ENCODE assay signal across 8 cellular contexts in genomic region chr7:157851501-157852067, GRCh38.
DNase-seq lines count a peak whose midpoint lies in the region; FAIRE-seq and TF ChIP-seq lines count a peak whose summit lies in the region.

No MANE protein-coding gene starts in this region.

- TF ChIP-seq POLR2A in H1 (IDR thresholded peaks at IDR 0.05; ENCODE audit: control extremely low read depth in 1 of 2, low read depth in 2 of 2, low read length in 2 of 2) (peak in 1 of 2 experiments; percentile 42; a peak in 1 of 3 replicates), transverse colon (IDR thresholded peaks at IDR 0.05) (no peak), GM12891 (IDR thresholded peaks at IDR 0.05; ENCODE audit: low read depth, low read length) (no peak)

- TF ChIP-seq EP300 in H1 (IDR thresholded peaks at IDR 0.05; ENCODE audit: borderline replicate concordance in 1 of 2, low read depth in 2 of 2, low read length in 2 of 2), result no peak
- TF ChIP-seq EP300 in transverse colon (IDR thresholded peaks at IDR 0.05; ENCODE audit: low read depth), result no peak

- H2BK5ac ChIP-seq in H1 (ENCODE audit: low read depth, low read length), result peak overlapping the region; percentile 46; the same call in 1 of the 2 replicates

- peak; percentile 34 to 73 for DNase-seq in NCI-H187 (lab: John Stamatoyannopoulos, UW)
- peak; percentile 61 to 73 for DNase-seq in activated CD4-positive, alpha-beta T cell treated with anti-CD3 and anti-CD28 coated beads for 4 hours
- DNase-seq in H1 (ENCODE audit: low read depth in 1 of 2, low spot score in 2 of 2), result peak in 1 of 2 experiments; percentile 63
- peak; percentile 88 for DNase-seq in posterior vena cava (ENCODE audit: low spot score)
- DNase-seq in transverse colon, result peak; percentile 49
- DNase-seq in GM12891 (ENCODE audit: insufficient read length, low spot score), result no peak
- no peak for DNase-seq in GM13977 (ENCODE audit: low spot score)
- no peak for DNase-seq in NCI-H82 treated with DMSO at 0.1 percent for 48 hours (lab: John Stamatoyannopoulos, UW; ENCODE audit: unreplicated experiment)

- 0 out of 2 replicates have a peak overlapping the region, but pooled peaks have one; percentile 25 for H2BK15ac ChIP-seq in H1 (ENCODE audit: low read length)

- H2BK20ac ChIP-seq in H1 (ENCODE audit: low read length), result no peak overlapping the region

- no peak overlapping the region for H2AK5ac ChIP-seq in H1 (ENCODE audit: low read depth, low read length)

- peak overlapping the region in 2 of 4 experiments; percentile 29 to 39; a peak in 2 of 7 replicates for H3K9ac ChIP-seq in H1 (replicated peaks in 1 of 4; ENCODE audit: extremely low read depth in 1 of 4, low read depth in 3 of 4, low read length in 3 of 4)

- H2BK12ac ChIP-seq in H1 (ENCODE audit: low read depth, low read length), result 0 out of 2 replicates have a peak overlapping the region, but pooled peaks have one; percentile 43

- no peak overlapping the region for H3K4me3 ChIP-seq in H1 (ENCODE audit: extremely low read depth in 1 of 4, insufficient read depth in 2 of 4, low read depth in 3 of 4, low read length in 4 of 4)
- peak overlapping the region in 2 of 4 donors; percentile 7 to 20 for H3K4me3 ChIP-seq in transverse colon

- H2BK120ac ChIP-seq in H1 (replicated peaks; ENCODE audit: low read depth, low read length), result no peak overlapping the region

- H3K27ac ChIP-seq in H1 (ENCODE audit: low read depth, low read length) (0 out of 2 replicates have a peak overlapping the region, but pooled peaks have one; percentile 4), transverse colon (peak overlapping the region in 1 of 4 donors; percentile 43)

- H3K18ac ChIP-seq in H1 (ENCODE audit: extremely low read depth, low read length), result peak overlapping the region; percentile 68; the same call in 1 of the 2 replicates

- peaks cover 3 to 8% (median 5%) of the 10 kb centered on the region in 4 experiments for H3K4me1 ChIP-seq in H1 (replicated peaks in 1 of 4; ENCODE audit: control insufficient read depth in 3 of 4, insufficient read depth in 4 of 4, low read length in 3 of 4)
- H3K4me1 ChIP-seq in transverse colon, result peaks cover 0 to 8% (median 4%) of the 10 kb centered on the region in 4 donors

- H3K27me3 ChIP-seq in H1 (replicated peaks in 1 of 4; ENCODE audit: control insufficient read depth in 3 of 4, extremely low read depth in 1 of 4, insufficient read depth in 3 of 4, low read length in 3 of 4) (no peaks in the 10 kb centered on the region), transverse colon (no peaks in the 10 kb centered on the region)

- H4K8ac ChIP-seq in H1 (ENCODE audit: extremely low read depth, insufficient read depth, low read length), result no peak overlapping the region

- no peak for TF ChIP-seq RAD21 in H1 (IDR thresholded peaks at IDR 0.05 in 1 of 2, conservative IDR thresholded peaks at IDR 0.05 in 1 of 2; ENCODE audit: low read depth in 2 of 2, low read length in 2 of 2)

- peak overlapping the region; percentile 94 for H2AFZ ChIP-seq in H1 (ENCODE audit: low read length)

- TF ChIP-seq CTCF in H1 (IDR thresholded peaks at IDR 0.05; ENCODE audit: control extremely low read depth in 1 of 3, insufficient read depth in 1 of 3, low read depth in 1 of 3, low read length in 3 of 3) (no peak), transverse colon (IDR thresholded peaks at IDR 0.05) (no peak), GM13977 (IDR thresholded peaks at IDR 0.05; ENCODE audit: extremely low read depth, insufficient read depth, missing control alignments) (no peak)

- in situ Hi-C loops in transverse colon (cut with MboI; ENCODE audit: low pct_ligation_motif_present in 1 of 4, low pct_unique_long_range_greater_than_20kb in 1 of 4, low sequenced_read_pairs in 3 of 4), result loop anchor here in 1 of 4 donors (25.0 kb wide), 1 partner anchor 414 kb away; no protein-coding TSS in a partner anchor
- in situ Hi-C loops in GM13977 (cut with MboI; ENCODE audit: low pct_unique_long_range_greater_than_20kb, low sequenced_read_pairs, unreplicated experiment), result no loop called here

- FAIRE-seq in H1 (lab: Jason Lieb, UNC) (no peak), GM12891 (lab: Jason Lieb, UNC) (no peak)

- H3K36me3 ChIP-seq in H1 (ENCODE audit: control insufficient read depth in 2 of 4, insufficient read depth in 4 of 4, low read length in 3 of 4), result no peaks in the 10 kb centered on the region
- H3K36me3 ChIP-seq in transverse colon, result no peaks in the 10 kb centered on the region

- H3K4ac ChIP-seq in H1 (replicated peaks; ENCODE audit: insufficient read length, low read depth, low read length), result no peak overlapping the region

- H4K20me1 ChIP-seq in H1 (replicated peaks in 1 of 2; ENCODE audit: control insufficient read depth in 1 of 2, insufficient read depth in 2 of 2, low read length in 2 of 2), result no peaks in the 10 kb centered on the region

- peak overlapping the region; percentile 20 for H3K14ac ChIP-seq in H1 (ENCODE audit: insufficient read length)

- POLR2A ChIA-PET in H1 (lab: Charles Lee; ENCODE audit: partially characterized antibody), result interaction anchor here (0.9 kb wide), 1 partner anchor 9 kb away, joined by 3 read pairs; no protein-coding TSS in a partner anchor

- no peaks in the 10 kb centered on the region for H3K79me2 ChIP-seq in H1 (ENCODE audit: control insufficient read depth in 1 of 2, insufficient read depth in 2 of 2, low read length in 2 of 2)

- H3K4me2 ChIP-seq in H1 (ENCODE audit: insufficient read depth in 1 of 2, low read depth in 2 of 2, low read length in 2 of 2), result peak overlapping the region; percentile 38 to 46; a peak in 2 of 4 replicates

- H4K5ac ChIP-seq in H1 (ENCODE audit: insufficient read length, low read depth, low read length), result peak overlapping the region; percentile 41

- H3K9me3 ChIP-seq in H1 (ENCODE audit: insufficient read depth in 2 of 2, low read depth in 1 of 2, low read length in 1 of 2), result no peaks in the 10 kb centered on the region
- H3K9me3 ChIP-seq in transverse colon, result no peaks in the 10 kb centered on the region

- WGBS in H1 (ENCODE audit: extremely low coverage in 1 of 2, insufficient coverage in 1 of 2, insufficient read length in 1 of 2, insufficient replicate concordance in 2 of 2, low coverage in 1 of 2, low lambda C conversion rate in 2 of 2, missing lambda C conversion rate in 1 of 2), 2 experiments, result 38% methylated on average over 20 of the region's 20 CpGs; no CpG with 5 or more reads in 1 of the 2 experiments
- 2 to 29% methylated on average over 6 to 20 of the region's 20 CpGs for WGBS in transverse colon (ENCODE audit: low coverage in 1 of 2), 2 donors

- no peaks in the 10 kb centered on the region for H3K79me1 ChIP-seq in H1 (ENCODE audit: low read depth, low read length)

- H3K56ac ChIP-seq in H1 (replicated peaks; ENCODE audit: insufficient read length, low read depth, low read length), result no peak overlapping the region

- no peaks in the 10 kb centered on the region for H3K23me2 ChIP-seq in H1 (ENCODE audit: low read depth, low read length)

- no peak overlapping the region for H3K23ac ChIP-seq in H1 (ENCODE audit: insufficient read length)

- CTCF ChIA-PET in H1 (lab: Charles Lee; ENCODE audit: partially characterized antibody), result interaction anchor here (1.3 to 1.4 kb wide), 3 partner anchors 10 to 419 kb away, joined by 3 read pairs; no protein-coding TSS in a partner anchor

- H4K91ac ChIP-seq in H1 (replicated peaks; ENCODE audit: insufficient read length, low read length), result peak overlapping the region; percentile 28

- intact Hi-C loops in posterior vena cava (cut with DNase I) (loop anchor here in 1 of 2 donors (5.0 kb wide), 1 partner anchor 94 kb away; no protein-coding TSS in a partner anchor), transverse colon (cut with DNase I; ENCODE audit: low total_unique reads) (no loop called here)

TF ChIP-seq in H1, 55 proteins besides CTCF, POLR2A, EP300 and RAD21 (continues in another document):
- TF ChIP-seq KDM5A (IDR thresholded peaks at IDR 0.05; ENCODE audit: low read length) (no peak), USF2 (IDR thresholded peaks at IDR 0.05; ENCODE audit: low read length) (no peak), BACH1 (IDR thresholded peaks at IDR 0.05; ENCODE audit: low read length) (no peak), CBX8 (IDR thresholded peaks at IDR 0.05; ENCODE audit: borderline replicate concordance, low read depth, low read length) (no peak), ATF3 (IDR thresholded peaks at IDR 0.05; ENCODE audit: insufficient read depth, low read depth, low read length) (no peak), TEAD4 (IDR thresholded peaks at IDR 0.05; ENCODE audit: low read depth, low read length) (no peak), RXRA (IDR thresholded peaks at IDR 0.05; ENCODE audit: insufficient read depth, low read depth, low read length) (no peak)

TF ChIP-seq in GM12891, 5 proteins besides CTCF, POLR2A, EP300 and RAD21:
- TF ChIP-seq POLR2AphosphoS5 (IDR thresholded peaks at IDR 0.05; ENCODE audit: low read depth, low read length), result no peak
- TF ChIP-seq POU2F2 (IDR thresholded peaks at IDR 0.05; ENCODE audit: low read depth, low read length), result no peak
- TF ChIP-seq TAF1 (IDR thresholded peaks at IDR 0.05; ENCODE audit: low read depth, low read length), result no peak
- no peak for TF ChIP-seq PAX5 (IDR thresholded peaks at IDR 0.05; ENCODE audit: insufficient read depth, low read length, severe bottlenecking)
- TF ChIP-seq SPI1 (IDR thresholded peaks at IDR 0.05; ENCODE audit: low read depth, low read length), result no peak

Comparison
In these comparisons a context has a peak if more than half of its experiments do, and no peak if none do; other contexts are left out.
1. DNase-seq: peak in NCI-H187 (2 of 2), activated CD4-positive, alpha-beta T cell treated with anti-CD3 and anti-CD28 coated beads for 4 hours (2 of 2), posterior vena cava (single experiment) and transverse colon (single experiment); none in GM12891 (single experiment), GM13977 (single experiment) and NCI-H82 treated with DMSO at 0.1 percent for 48 hours (single experiment).